6 cellular contexts compared by ENCODE assay signal in genomic region chr1:223557125-223557465, GRCh38.
"Had no signal": no experiment of that assay in that cellular context is flagged by ENCODE, and none has a peak within 500 bp of the region (broad histone marks: within the 10 kb centered on the region; RNA-seq: fewer than 3 reads in every experiment).

No MANE protein-coding gene starts in this region.

- H3K27ac ChIP-seq: gastroesophageal sphincter had no signal

- H3K36me3 ChIP-seq: gastroesophageal sphincter had no signal

- H3K4me3 ChIP-seq: gastroesophageal sphincter had no signal

- H3K4me1 ChIP-seq: gastroesophageal sphincter had no signal

- H3K27me3 ChIP-seq: gastroesophageal sphincter had no signal

- DNase-seq: activated CD8-positive, alpha-beta memory T cell treated with anti-CD3 and anti-CD28 coated beads for 24 hours; activated naive CD4-positive, alpha-beta T cell treated with Interleukin-2 at 50 U/mL for 16 hours; stimulated activated naive CD4-positive, alpha-beta T cell treated with Interleukin-2 at 50 U/mL for 16 hours had no signal

- H3K9me3 ChIP-seq: gastroesophageal sphincter had no signal

- ATAC-seq: gastroesophageal sphincter; naive thymus-derived CD4-positive, alpha-beta T cell; sciatic nerve had no signal
